In the genomic region with DNA sequence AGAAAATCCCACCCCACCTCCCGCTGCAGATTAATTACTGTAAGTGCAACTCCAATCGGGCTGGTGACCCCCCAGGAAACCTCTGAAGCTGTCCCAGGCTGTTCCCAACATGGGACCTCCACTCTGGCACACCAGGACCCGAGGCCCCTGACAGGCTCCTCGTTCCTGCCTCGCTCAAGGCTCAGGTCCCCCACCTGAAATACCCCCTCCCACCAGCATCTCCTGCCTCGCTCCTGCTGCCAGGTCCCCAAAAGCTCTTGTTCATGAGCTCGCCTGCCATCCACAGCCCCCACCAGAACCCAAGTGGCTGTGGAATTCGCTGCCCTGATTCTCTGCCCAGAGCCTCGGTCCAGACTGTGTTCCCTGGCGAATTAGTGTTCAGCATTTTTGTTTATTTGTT, we compare ENCODE assay signal across 22 cellular contexts. TPM values are rescaled to one million over a fixed set of nuclear protein-coding genes. Genes with fewer than 3 reads are reported as not detected.
DNase-seq lines count a peak whose midpoint lies in the region; ATAC-seq and TF ChIP-seq lines count a peak whose summit lies in the region.
"Had no signal": no experiment of that assay in that cellular context is flagged by ENCODE, and none has a peak within 500 bp of the region (broad histone marks: within the 10 kb centered on the region; RNA-seq: fewer than 3 reads in every experiment).

No MANE protein-coding gene starts in this region.

- no peaks in the 10 kb centered on the region for H4K20me1 ChIP-seq in hepatocyte (ENCODE audit: insufficient read depth, poor library complexity, severe bottlenecking)

- H3K27me3 Mint-ChIP-seq in activated naive CD4-positive, alpha-beta T cell treated with anti-CD3 and anti-CD28 coated beads for 36 hours (ENCODE audit: low read depth): peaks cover 18% of the 10 kb centered on the region

- H3K4me1 ChIP-seq in hepatocyte (ENCODE audit: insufficient read depth) (no peaks in the 10 kb centered on the region), psoas muscle (no peaks in the 10 kb centered on the region), A673 (ENCODE audit: insufficient read depth, low read length, poor library complexity, severe bottlenecking) (no peaks in the 10 kb centered on the region)
- H3K4me1 ChIP-seq: heart left ventricle, SJSA1 had no signal

- no peaks in the 10 kb centered on the region for H3K9me3 ChIP-seq in hepatocyte (ENCODE audit: low read depth)
- no peaks in the 10 kb centered on the region for H3K9me3 ChIP-seq in psoas muscle
- H3K9me3 ChIP-seq in A673 (ENCODE audit: low read depth, low read length, poor library complexity, severe bottlenecking): no peaks in the 10 kb centered on the region
- H3K9me3 ChIP-seq: heart left ventricle, SJSA1, thoracic aorta had no signal

- BruUV-seq in A673 (replicated peaks; lab: Mats Ljungman, UMichigan): no TSS peak

- no peak overlapping the region for H3K4me2 ChIP-seq in hepatocyte

- no peak overlapping the region for H3K4me3 Mint-ChIP-seq in activated naive CD4-positive, alpha-beta T cell treated with anti-CD3 and anti-CD28 coated beads for 36 hours
- H3K4me3 Mint-ChIP-seq: activated CD4-positive, alpha-beta memory T cell treated with anti-CD3 and anti-CD28 coated beads, Interleukin-2, amount 10 ng/mL, durations not matched to agents 7 days and 5 days; activated T-cell treated with anti-CD3 and anti-CD28 coated beads, Interleukin-2, amount 50 U/mL, for 72 hours; CD14-positive monocyte; T-helper 1 cell treated with Interleukin-12 subunit alpha and Interleukin-12 subunit beta and Interleukin-4 antibody, amounts not matched to agents 30 μg/mL and 1 μg/mL, for 36 hours had no signal

- no peaks in the 10 kb centered on the region for H3K79me2 ChIP-seq in hepatocyte

- no peak for ATAC-seq in psoas muscle
- ATAC-seq: activated T-cell treated with anti-CD3 and anti-CD28 coated beads, Interleukin-2, amount 50 U/mL, for 72 hours; heart left ventricle had no signal

- H3K4me3 ChIP-seq in hepatocyte: no peak overlapping the region
- H3K4me3 ChIP-seq in psoas muscle: no peak overlapping the region
- no peak overlapping the region for H3K4me3 ChIP-seq in A673 (ENCODE audit: low read depth, low read length, poor library complexity, severe bottlenecking)
- H3K4me3 ChIP-seq: coronary artery, heart left ventricle, SJSA1, thoracic aorta had no signal

- H3K27ac ChIP-seq in hepatocyte: no peak overlapping the region
- no peak overlapping the region for H3K27ac ChIP-seq in psoas muscle
- H3K27ac ChIP-seq in A673 (ENCODE audit: low read depth, low read length, poor library complexity, severe bottlenecking): no peak overlapping the region
- H3K27ac ChIP-seq: brain microvascular endothelial cell, coronary artery, heart left ventricle, SJSA1, thoracic aorta had no signal

- H3K4me1 Mint-ChIP-seq in activated naive CD4-positive, alpha-beta T cell treated with anti-CD3 and anti-CD28 coated beads for 36 hours (ENCODE audit: low read depth): no peaks in the 10 kb centered on the region
- H3K4me1 Mint-ChIP-seq: activated CD4-positive, alpha-beta memory T cell treated with anti-CD3 and anti-CD28 coated beads, Interleukin-2, amount 10 ng/mL, durations not matched to agents 7 days and 5 days had no signal

- no peak overlapping the region for H3K27ac Mint-ChIP-seq in activated naive CD4-positive, alpha-beta T cell treated with anti-CD3 and anti-CD28 coated beads for 36 hours
- H3K27ac Mint-ChIP-seq: activated CD4-positive, alpha-beta memory T cell treated with anti-CD3 and anti-CD28 coated beads, Interleukin-2, amount 10 ng/mL, durations not matched to agents 7 days and 5 days; activated T-cell treated with anti-CD3 and anti-CD28 coated beads, Interleukin-2, amount 50 U/mL, for 72 hours; T-helper 1 cell treated with Interleukin-12 subunit alpha and Interleukin-12 subunit beta and Interleukin-4 antibody, amounts not matched to agents 30 μg/mL and 1 μg/mL, for 36 hours had no signal

- POLR2A ChIA-PET in A673 (lab: Charles Lee; ENCODE audit: low non-redundant PET): no interaction called here

- H3K9me2 ChIP-seq in hepatocyte (replicated peaks; ENCODE audit: insufficient read depth): no peaks in the 10 kb centered on the region

- no peaks in the 10 kb centered on the region for H3K27me3 ChIP-seq in hepatocyte
- peaks cover 0 to 27% (median 0%) of the 10 kb centered on the region in 3 donors for H3K27me3 ChIP-seq in psoas muscle (ENCODE audit: insufficient read depth in 3 of 3, low read length in 2 of 3)
- peaks cover 4% of the 10 kb centered on the region for H3K27me3 ChIP-seq in A673 (replicated peaks; ENCODE audit: insufficient read depth, low read depth, low read length, poor library complexity)

- no peaks in the 10 kb centered on the region for H3K9me3 Mint-ChIP-seq in activated naive CD4-positive, alpha-beta T cell treated with anti-CD3 and anti-CD28 coated beads for 36 hours
- H3K9me3 Mint-ChIP-seq: activated CD4-positive, alpha-beta memory T cell treated with anti-CD3 and anti-CD28 coated beads, Interleukin-2, amount 10 ng/mL, durations not matched to agents 7 days and 5 days; activated T-cell treated with anti-CD3 and anti-CD28 coated beads, Interleukin-2, amount 50 U/mL, for 72 hours; T-helper 1 cell treated with Interleukin-12 subunit alpha and Interleukin-12 subunit beta and Interleukin-4 antibody, amounts not matched to agents 30 μg/mL and 1 μg/mL, for 36 hours had no signal

- CTCF ChIA-PET in activated naive CD4-positive, alpha-beta T cell treated with anti-CD3 and anti-CD28 coated beads for 36 hours (lab: Charles Lee): no interaction called here
- CTCF ChIA-PET in A673 (lab: Charles Lee): no interaction called here

- TF ChIP-seq CTCF in hepatocyte (IDR thresholded peaks at IDR 0.05; ENCODE audit: poor library complexity) (no peak), psoas muscle (IDR thresholded peaks at IDR 0.05) (no peak), A673 (conservative IDR thresholded peaks at IDR 0.05; ENCODE audit: low read depth, low read length) (no peak)

- no peak overlapping the region for H2AFZ ChIP-seq in hepatocyte

- H3K36me3 ChIP-seq in hepatocyte (replicated peaks; ENCODE audit: insufficient read depth, low read depth): no peaks in the 10 kb centered on the region
- peaks cover 0 to 23% of the 10 kb centered on the region in 2 donors for H3K36me3 ChIP-seq in psoas muscle (ENCODE audit: insufficient read depth in 1 of 2, low read depth in 1 of 2)
- H3K36me3 ChIP-seq in A673 (ENCODE audit: insufficient read depth, low read length, poor library complexity, severe bottlenecking): no peaks in the 10 kb centered on the region
- H3K36me3 ChIP-seq: brain microvascular endothelial cell, SJSA1, thoracic aorta had no signal

- WGBS in hepatocyte (ENCODE audit: low lambda C conversion rate, missing lambda C conversion rate): 90% methylated on average over 10 of the region's 10 CpGs
- 76 to 81% (median 77%) methylated on average over 10 of the region's 10 CpGs for WGBS in psoas muscle, 3 donors

- DNase-seq in activated naive CD4-positive, alpha-beta T cell treated with anti-CD3 and anti-CD28 coated beads, Interleukin-2, amount 50 U/mL, for 16 hours: peak; percentile 4
- no peak for DNase-seq in activated naive CD4-positive, alpha-beta T cell treated with anti-CD3 and anti-CD28 coated beads for 36 hours
- DNase-seq in HuH-7 (ENCODE audit: low spot score) (peak; percentile 5), hepatocyte (ENCODE audit: low spot score) (peak; percentile 1), psoas muscle (peak; percentile 4 to 38), SIG-M5 treated with dmso at 0.1 percent for 504 hours (lab: John Stamatoyannopoulos, UW; ENCODE audit: unreplicated experiment) (no peak), A673 (ENCODE audit: low spot score) (no peak), NCI-H446 (lab: John Stamatoyannopoulos, UW) (no peak)
- DNase-seq: activated T-cell treated with anti-CD3 and anti-CD28 coated beads, Interleukin-2, amount 50 U/mL, for 72 hours; brain microvascular endothelial cell; IMR-90; mammary epithelial cell; NCI-H146; NCI-H2171 treated with DMSO at 0.1 percent for 48 hours; occipital lobe had no signal

- H3K36me3 Mint-ChIP-seq in activated naive CD4-positive, alpha-beta T cell treated with anti-CD3 and anti-CD28 coated beads for 36 hours (ENCODE audit: low read depth): no peaks in the 10 kb centered on the region

- intact Hi-C loops in activated naive CD4-positive, alpha-beta T cell treated with anti-CD3 and anti-CD28 coated beads for 36 hours (cut with micrococcal nuclease): no loop called here
- intact Hi-C loops in psoas muscle (cut with DNase I) (no loop called here), A673 (cut with micrococcal nuclease; ENCODE audit: unreplicated experiment) (no loop called here)

RNA-seq across cellular contexts. Expression of a gene that starts 26.1 kb away (rescaled TPM):
- 10 to 100 TPM; 14.3 to 14.5 TPM for total RNA-seq in activated naive CD4-positive, alpha-beta T cell treated with anti-CD3 and anti-CD28 coated beads for 36 hours
- 15.2 and 15.4 TPM in 2 replicates for total RNA-seq in hepatocyte
- 42.3 and 46.0 TPM in 2 replicates for polyA plus RNA-seq in hepatocyte
- total RNA-seq in psoas muscle: 10 to 100 TPM; 29.1 to 52.3 (median 36.4) TPM
- polyA plus RNA-seq in psoas muscle: 10 to 100 TPM; 18.4 to 41.9 (median 29.1) TPM
- total RNA-seq in A673 (2021): 15.8 and 19.9 TPM in 2 replicates

Comparison
In these comparisons a context has a peak if more than half of its experiments do, and no peak if none do; other contexts are left out.
1. DNase-seq: peak in activated naive CD4-positive, alpha-beta T cell treated with anti-CD3 and anti-CD28 coated beads, Interleukin-2, amount 50 U/mL, for 16 hours (single experiment), HuH-7 (single experiment), hepatocyte (single experiment) and psoas muscle (2 of 2); none in activated naive CD4-positive, alpha-beta T cell treated with anti-CD3 and anti-CD28 coated beads for 36 hours (single experiment), SIG-M5 treated with dmso at 0.1 percent for 504 hours (single experiment), A673 (single experiment) and NCI-H446 (0 of 2).